In genomic region chr4:38955957-38956356, GRCh38 we compare ENCODE assay signal across 31 cellular contexts.
"Had no signal": no experiment of that assay in that cellular context is flagged by ENCODE, and none has a peak within 500 bp of the region (broad histone marks: within the 10 kb centered on the region; RNA-seq: fewer than 3 reads in every experiment).

No MANE protein-coding gene starts in this region.

- H3K4me1 ChIP-seq: adrenal gland, left ventricle myocardium inferior, thyroid gland, upper lobe of right lung had no signal

- H3K27ac ChIP-seq: adrenal gland, brain microvascular endothelial cell, coronary artery, dorsolateral prefrontal cortex, left ventricle myocardium inferior, sigmoid colon, stomach, thyroid gland, upper lobe of right lung had no signal

- ATAC-seq: mucosa of descending colon; natural killer cell treated with Interleukin-12 subunit alpha and Interleukin-12 subunit beta and Interleukin-15 and Interleukin-18, amount 100 ng/mL, for 72 hours; stimulated activated memory B cell treated with anti-CD40 and anti-IgM and Interleukin-4, amounts not matched to agents 10 μg/mL and 1 μg/mL and 100 μg/mL, for 72 hours; upper lobe of right lung had no signal

- H3K4me3 ChIP-seq: adrenal gland, coronary artery, dorsolateral prefrontal cortex, left ventricle myocardium inferior, mucosa of descending colon, ovary, sigmoid colon, stomach, thyroid gland, upper lobe of right lung had no signal

- H3K9me3 ChIP-seq: adrenal gland, left ventricle myocardium inferior, mucosa of descending colon, ovary, sigmoid colon, stomach, thyroid gland, upper lobe of right lung had no signal

- DNase-seq: activated CD4-positive, alpha-beta T cell treated with anti-CD3 and anti-CD28 coated beads, Interleukin-2, amount 50 U/mL, for 4 hours; activated CD4-positive, CD25-positive, alpha-beta regulatory T cell treated with anti-CD3 and anti-CD28 coated beads, Interleukin-2, amount 50 U/mL, for 72 hours; activated CD8-positive, alpha-beta memory T cell treated with anti-CD3 and anti-CD28 coated beads, Interleukin-2, amount 50 U/mL, for 4 hours; activated effector memory CD4-positive, alpha-beta T cell treated with Interleukin-2 at 50 U/mL for 16 hours; activated naive CD4-positive, alpha-beta T cell treated with anti-CD3 and anti-CD28 coated beads for 36 hours; activated naive CD8-positive, alpha-beta T cell treated with anti-CD3 and anti-CD28 coated beads for 36 hours; activated T-cell treated with anti-CD3 and anti-CD28 coated beads, Interleukin-2, amount 50 U/mL, for 24 hours; adrenal gland; aorta; brain microvascular endothelial cell; dorsolateral prefrontal cortex; effector memory CD4-positive, alpha-beta T cell; glutamatergic neuron; islet precursor cell; left ventricle myocardium inferior; mucosa of descending colon; ovary; retina; sigmoid colon; small intestine; stimulated activated CD4-positive, alpha-beta T cell treated with anti-CD3 and anti-CD28 coated beads, Interleukin-4, amount 100 ng/mL, for 4 hours; stimulated activated CD8-positive, alpha-beta memory T cell treated with anti-CD3 and anti-CD28 coated beads, Interleukin-4, amount 100 ng/mL, for 48 hours; stomach; SW 1271; T-helper 2 cell; thyroid gland; upper lobe of right lung had no signal

- H3K27me3 ChIP-seq: adrenal gland, brain microvascular endothelial cell, dorsolateral prefrontal cortex, ovary, sigmoid colon, stomach, thyroid gland, upper lobe of right lung had no signal

- H3K36me3 ChIP-seq: adrenal gland, brain microvascular endothelial cell, left ventricle myocardium inferior, ovary, sigmoid colon, stomach, thyroid gland, upper lobe of right lung had no signal

- FAIRE-seq: frontal cortex, small intestine had no signal
